In the genomic region with DNA sequence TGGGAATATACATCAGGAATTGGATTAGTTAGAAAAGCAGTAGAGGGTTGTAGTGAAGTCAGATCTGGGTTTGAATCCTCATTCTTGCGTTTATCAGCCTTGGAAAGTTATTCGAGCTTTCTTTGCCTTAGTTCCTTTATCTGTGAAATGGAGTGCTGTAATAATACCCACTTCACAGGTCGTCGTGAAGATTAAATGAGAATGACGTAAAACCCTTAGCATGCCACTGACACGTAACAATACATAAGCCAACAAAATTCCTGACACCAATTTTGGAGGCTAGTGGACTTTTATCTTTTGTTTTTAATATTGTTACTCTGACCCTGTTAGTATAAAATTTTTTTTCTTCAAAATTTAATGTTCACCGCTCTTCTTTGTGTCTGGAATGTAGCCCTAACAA, we compare ENCODE assay signal across 17 cellular contexts. TPM values are rescaled to one million over a fixed set of nuclear protein-coding genes. Genes with fewer than 3 reads are reported as not detected.
DNase-seq lines count a peak whose midpoint lies in the region; ATAC-seq and TF ChIP-seq lines count a peak whose summit lies in the region.
"Had no signal": no experiment of that assay in that cellular context is flagged by ENCODE, and none has a peak within 500 bp of the region (broad histone marks: within the 10 kb centered on the region; RNA-seq: fewer than 3 reads in every experiment).

No MANE protein-coding gene starts in this region.

- H3K9me2 ChIP-seq in Loucy (replicated peaks; ENCODE audit: low read depth, low read length): no peaks in the 10 kb centered on the region

- peaks cover 63% of the 10 kb centered on the region for H3K36me3 Mint-ChIP-seq in nephron (ENCODE audit: low read depth)
- peaks cover 89% of the 10 kb centered on the region for H3K36me3 Mint-ChIP-seq in activated T-cell treated with anti-CD3 and anti-CD28 coated beads, Interleukin-2, amount 50 U/mL, for 24 hours (ENCODE audit: low read depth)

- DNase-seq in A673 (ENCODE audit: low spot score) (no peak), epithelial cell of prostate (ENCODE audit: low read depth, low spot score) (no peak), cerebellar nuclear complex (lab: John Stamatoyannopoulos, UW) (no peak), NCI-H2171 (lab: John Stamatoyannopoulos, UW) (no peak)
- DNase-seq in activated T-cell treated with anti-CD3 and anti-CD28 coated beads, Interleukin-2, amount 50 U/mL, for 24 hours: no peak
- DNase-seq: 8988T, DMS53, KBM-7, NCI-H1092 treated with DMSO at 0.1 percent for 48 hours, NCI-H187, SIG-M5 had no signal

- CTCF ChIA-PET in A673 (lab: Charles Lee): no interaction called here

- POLR2A ChIA-PET in A673 (lab: Charles Lee; ENCODE audit: low non-redundant PET): no interaction called here

- H3K27me3 ChIP-seq in A673 (replicated peaks; ENCODE audit: insufficient read depth, low read depth, low read length, poor library complexity) (no peaks in the 10 kb centered on the region), Loucy (ENCODE audit: insufficient read depth, low read length, poor library complexity, severe bottlenecking) (no peaks in the 10 kb centered on the region)

- ATAC-seq in HG02938 (IDR thresholded peaks at IDR 0.05; ENCODE audit: unreplicated experiment): no peak
- ATAC-seq: GM12878, HCT116 had no signal

- H3K4me1 ChIP-seq in A673 (ENCODE audit: insufficient read depth, low read length, poor library complexity, severe bottlenecking) (peaks cover 64% of the 10 kb centered on the region), Loucy (ENCODE audit: insufficient read depth, low read length, poor library complexity, severe bottlenecking) (peaks cover 70% of the 10 kb centered on the region)

- H3K27ac ChIP-seq in A673 (ENCODE audit: low read depth, low read length, poor library complexity, severe bottlenecking) (peak overlapping the region; percentile 89), epithelial cell of prostate (peak overlapping the region; percentile 93)
- H3K27ac ChIP-seq: C4-2B had no signal

- no peak overlapping the region for H3K4me3 ChIP-seq in A673 (ENCODE audit: low read depth, low read length, poor library complexity, severe bottlenecking)
- peak overlapping the region; percentile 85 for H3K4me3 ChIP-seq in Loucy (ENCODE audit: low read length, poor library complexity, severe bottlenecking)
- H3K4me3 ChIP-seq: GM12878 had no signal

- TF ChIP-seq CTCF in A673 (conservative IDR thresholded peaks at IDR 0.05; ENCODE audit: low read depth, low read length) (no peak), Loucy (conservative IDR thresholded peaks at IDR 0.05; ENCODE audit: low read length) (no peak), nephron (IDR thresholded peaks at IDR 0.05; ENCODE audit: unreplicated experiment in 3 of 3) (no peak)

- H3K27ac Mint-ChIP-seq in nephron: peak overlapping the region; percentile 69 to 87 (median 74)
- no peak overlapping the region for H3K27ac Mint-ChIP-seq in activated T-cell treated with anti-CD3 and anti-CD28 coated beads, Interleukin-2, amount 50 U/mL, for 24 hours

- peak overlapping the region; percentile 91 for H3K4me2 ChIP-seq in Loucy (ENCODE audit: low read depth, low read length, poor library complexity, severe bottlenecking)

- peaks cover 44% of the 10 kb centered on the region for H4K20me1 ChIP-seq in Loucy (ENCODE audit: insufficient read depth, low read length, poor library complexity, severe bottlenecking)

- no peaks in the 10 kb centered on the region for H3K9me3 ChIP-seq in A673 (ENCODE audit: low read depth, low read length, poor library complexity, severe bottlenecking)
- no peaks in the 10 kb centered on the region for H3K9me3 ChIP-seq in Loucy (ENCODE audit: insufficient read depth, low read depth, low read length)

- H3K36me3 ChIP-seq in A673 (ENCODE audit: insufficient read depth, low read length, poor library complexity, severe bottlenecking) (peaks cover 60% of the 10 kb centered on the region), Loucy (ENCODE audit: insufficient read depth, low read length) (peaks cover 18% of the 10 kb centered on the region; the same call in 1 of the 2 replicates)

- no peaks in the 10 kb centered on the region for H3F3A ChIP-seq in Loucy (ENCODE audit: low read depth)

- BruUV-seq in A673 (replicated peaks; lab: Mats Ljungman, UMichigan): no TSS peak

- H3K4me1 Mint-ChIP-seq in nephron: peaks cover 71% of the 10 kb centered on the region
- H3K4me1 Mint-ChIP-seq in activated T-cell treated with anti-CD3 and anti-CD28 coated beads, Interleukin-2, amount 50 U/mL, for 24 hours (ENCODE audit: low read depth): peaks cover 52% of the 10 kb centered on the region

- intact Hi-C loops in A673 (cut with micrococcal nuclease; ENCODE audit: unreplicated experiment): loop anchor here (5.0 to 10.0 kb wide), 2 partner anchors 78 to 720 kb away; partner anchors contain the start of gene NIPBL

- H3K79me2 ChIP-seq in Loucy (ENCODE audit: insufficient read depth, low read length): peaks cover 88% of the 10 kb centered on the region

- no peaks in the 10 kb centered on the region for H3K27me3 Mint-ChIP-seq in nephron (ENCODE audit: low read depth)
- no peaks in the 10 kb centered on the region for H3K27me3 Mint-ChIP-seq in activated T-cell treated with anti-CD3 and anti-CD28 coated beads, Interleukin-2, amount 50 U/mL, for 24 hours

- no peak overlapping the region for H2AFZ ChIP-seq in Loucy (ENCODE audit: low read length)

- H3K9me3 Mint-ChIP-seq in nephron: no peaks in the 10 kb centered on the region
- no peaks in the 10 kb centered on the region for H3K9me3 Mint-ChIP-seq in activated T-cell treated with anti-CD3 and anti-CD28 coated beads, Interleukin-2, amount 50 U/mL, for 24 hours

- H3K4me3 Mint-ChIP-seq in nephron: peak overlapping the region; percentile 25 to 97 (median 93)
- no peak overlapping the region for H3K4me3 Mint-ChIP-seq in activated T-cell treated with anti-CD3 and anti-CD28 coated beads, Interleukin-2, amount 50 U/mL, for 24 hours

- H3K9ac ChIP-seq in Loucy (ENCODE audit: low read depth, low read length, poor library complexity, severe bottlenecking): peak overlapping the region; percentile 88

RNA-seq across cellular contexts. Expression of gene SKP2, which starts 3.4 kb away (rescaled TPM):
- total RNA-seq in A673 (2021): 133 and 154 TPM in 2 replicates

RNA-seq across cellular contexts. Expression of gene LMBRD2, which starts 3.6 kb away (rescaled TPM):
- total RNA-seq in A673 (2021): 6.4 and 8.4 TPM in 2 replicates
